ENCODE assay signal across 15 cellular contexts in the genomic region with DNA sequence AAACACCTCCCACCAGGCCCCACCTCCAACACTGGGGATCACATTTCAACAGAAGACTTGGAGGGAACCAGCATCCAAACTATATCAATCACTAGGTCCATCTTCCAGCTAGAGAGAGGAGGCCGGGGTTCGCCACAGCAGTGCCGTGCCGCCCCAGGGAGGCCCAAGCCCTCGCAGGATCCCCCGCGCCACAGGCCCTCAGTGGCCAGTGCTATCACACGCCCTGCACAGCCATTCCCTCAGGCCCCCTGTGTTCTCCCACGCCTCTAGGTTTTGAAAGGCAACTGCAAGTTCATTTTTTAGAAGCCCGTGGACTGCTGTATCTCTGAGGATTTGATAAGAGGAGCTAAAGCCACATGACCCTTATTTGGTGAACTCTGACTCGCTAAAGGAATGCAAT.
"Had no signal": no experiment of that assay in that cellular context is flagged by ENCODE, and none has a peak within 500 bp of the region (broad histone marks: within the 10 kb centered on the region; RNA-seq: fewer than 3 reads in every experiment).

No MANE protein-coding gene starts in this region.

- H3K27ac ChIP-seq: lower lobe of right lung, neutrophil, parathyroid adenoma, prostate gland, right atrium auricular region, testis, tibial artery had no signal

- H3K36me3 ChIP-seq: lower lobe of right lung, neutrophil, prostate gland, right atrium auricular region, tibial artery had no signal

- DNase-seq: cortex of kidney; left ventricle myocardium superior; lower lobe of right lung; stimulated activated CD4-positive, alpha-beta T cell treated with anti-CD3 and anti-CD28 coated beads, Interleukin-4, amount 100 ng/mL, for 4 hours; stimulated activated naive CD8-positive, alpha-beta T cell treated with anti-CD3 and anti-CD28 coated beads, Interleukin-15, Interleukin-2, amounts not matched to agents 100 U/mL and 50 U/mL, for 24 hours; substantia nigra; testis had no signal

- ATAC-seq: left ventricle myocardium superior; lower lobe of right lung; naive thymus-derived CD8-positive, alpha-beta T cell; sciatic nerve; stimulated activated memory B cell treated with anti-CD40 and anti-IgM and Interleukin-4, amounts not matched to agents 10 μg/mL and 1 μg/mL and 100 μg/mL, for 72 hours; stimulated activated naive CD8-positive, alpha-beta T cell treated with anti-CD3 and anti-CD28 coated beads, Interleukin-15, Interleukin-2, amounts not matched to agents 100 U/mL and 50 U/mL, for 24 hours had no signal

- H3K9ac ChIP-seq: parathyroid adenoma had no signal

- H3K4me1 ChIP-seq: parathyroid adenoma, prostate gland, right atrium auricular region, testis had no signal

- H3K27me3 ChIP-seq: neutrophil, right atrium auricular region, testis, tibial artery had no signal

- H3K4me3 ChIP-seq: lower lobe of right lung, prostate gland, right atrium auricular region, testis, tibial artery had no signal

- H2AFZ ChIP-seq: parathyroid adenoma had no signal

- H3K9me3 ChIP-seq: lower lobe of right lung, neutrophil, prostate gland, right atrium auricular region, testis, tibial artery had no signal
